ENCODE assay signal across 8 cellular contexts in genomic region chr14:20690848-20691640, GRCh38. TPM values are rescaled to one million over a fixed set of nuclear protein-coding genes. Genes with fewer than 3 reads are reported as not detected.
DNase-seq lines count a peak whose midpoint lies in the region; ATAC-seq and TF ChIP-seq lines count a peak whose summit lies in the region.

No MANE protein-coding gene starts in this region.

- H3K4me3 Mint-ChIP-seq in activated CD4-positive, alpha-beta memory T cell treated with anti-CD3 and anti-CD28 coated beads, Interleukin-2, amount 10 ng/mL, durations not matched to agents 7 days and 5 days = no peak overlapping the region
- peak overlapping the region in 2 of 3 experiments; percentile 14 for H3K4me3 Mint-ChIP-seq in nephron

- no peaks in the 10 kb centered on the region for H3K9me3 Mint-ChIP-seq in activated CD4-positive, alpha-beta memory T cell treated with anti-CD3 and anti-CD28 coated beads, Interleukin-2, amount 10 ng/mL, durations not matched to agents 7 days and 5 days
- no peaks in the 10 kb centered on the region for H3K9me3 Mint-ChIP-seq in nephron

- H3K36me3 Mint-ChIP-seq in activated CD4-positive, alpha-beta memory T cell treated with anti-CD3 and anti-CD28 coated beads, Interleukin-2, amount 10 ng/mL, durations not matched to agents 7 days and 5 days (ENCODE audit: low read depth) = no peaks in the 10 kb centered on the region
- H3K36me3 Mint-ChIP-seq in nephron (ENCODE audit: low read depth) = no peaks in the 10 kb centered on the region

- no peak overlapping the region for H3K4me3 ChIP-seq in A673 (ENCODE audit: low read depth, low read length, poor library complexity, severe bottlenecking)
- no peak overlapping the region for H3K4me3 ChIP-seq in GM12864 (ENCODE audit: low read depth, low read length)

- H3K27ac Mint-ChIP-seq in activated CD4-positive, alpha-beta memory T cell treated with anti-CD3 and anti-CD28 coated beads, Interleukin-2, amount 10 ng/mL, durations not matched to agents 7 days and 5 days = peak overlapping the region; percentile 41
- H3K27ac Mint-ChIP-seq in nephron = peak overlapping the region in 2 of 3 experiments; percentile 1 to 55

- TF ChIP-seq CTCF in A673 (conservative IDR thresholded peaks at IDR 0.05; ENCODE audit: low read depth, low read length) (peak; percentile 88), GM12864 (IDR thresholded peaks at IDR 0.05; ENCODE audit: low read depth, low read length, missing control alignments) (peak; percentile 75), nephron (IDR thresholded peaks at IDR 0.05; ENCODE audit: unreplicated experiment in 3 of 3) (peak; percentile 79 to 90 (median 80))

- no peaks in the 10 kb centered on the region for H3K27me3 ChIP-seq in A673 (replicated peaks; ENCODE audit: insufficient read depth, low read depth, low read length, poor library complexity)

- H3K36me3 ChIP-seq in A673 (ENCODE audit: insufficient read depth, low read length, poor library complexity, severe bottlenecking) = no peaks in the 10 kb centered on the region

- H3K4me1 Mint-ChIP-seq in activated CD4-positive, alpha-beta memory T cell treated with anti-CD3 and anti-CD28 coated beads, Interleukin-2, amount 10 ng/mL, durations not matched to agents 7 days and 5 days = peaks cover 37% of the 10 kb centered on the region
- no peaks in the 10 kb centered on the region for H3K4me1 Mint-ChIP-seq in nephron

- intact Hi-C loops in A673 (cut with micrococcal nuclease; ENCODE audit: unreplicated experiment) = loop anchor here (1.0 to 10.0 kb wide), 3 partner anchors 60 to 344 kb away; partner anchors contain the start of genes RNASE13 and TPPP2

- ATAC-seq in HG03442 (IDR thresholded peaks at IDR 0.05; ENCODE audit: unreplicated experiment) = peak; percentile 88

- H3K9me3 ChIP-seq in A673 (ENCODE audit: low read depth, low read length, poor library complexity, severe bottlenecking) = no peaks in the 10 kb centered on the region

- BruUV-seq in A673 (replicated peaks; lab: Mats Ljungman, UMichigan) = no TSS peak

- POLR2A ChIA-PET in A673 (lab: Charles Lee; ENCODE audit: low non-redundant PET) = no interaction called here
- POLR2A ChIA-PET in activated CD4-positive, alpha-beta memory T cell treated with anti-CD3 and anti-CD28 coated beads, Interleukin-2, amount 10 ng/mL, durations not matched to agents 7 days and 5 days (lab: Charles Lee) = interaction anchor here (0.7 to 3.0 kb wide), 8 partner anchors 10 to 348 kb away, joined by 3 to 19 read pairs (median 4); partner anchors contain the start of gene PARP2

- CTCF ChIA-PET in A673 (lab: Charles Lee) = interaction anchor here (0.6 to 1.5 kb wide), 10 partner anchors 10 to 378 kb away, joined by 3 to 17 read pairs (median 3); no protein-coding TSS in a partner anchor
- CTCF ChIA-PET in activated CD4-positive, alpha-beta memory T cell treated with anti-CD3 and anti-CD28 coated beads, Interleukin-2, amount 10 ng/mL, durations not matched to agents 7 days and 5 days (lab: Charles Lee) = interaction anchor here (0.6 to 8.3 kb wide), 20 partner anchors 10 to 363 kb away, joined by 3 to 122 read pairs (median 4); partner anchors contain the start of gene CCNB1IP1

- no peaks in the 10 kb centered on the region for H3K27me3 Mint-ChIP-seq in activated CD4-positive, alpha-beta memory T cell treated with anti-CD3 and anti-CD28 coated beads, Interleukin-2, amount 10 ng/mL, durations not matched to agents 7 days and 5 days
- no peaks in the 10 kb centered on the region for H3K27me3 Mint-ChIP-seq in nephron (ENCODE audit: low read depth)

- DNase-seq in A673 (ENCODE audit: low spot score) (peak; percentile 74), GM12864 (ENCODE audit: low read depth) (no peak), NCI-H774 (lab: John Stamatoyannopoulos, UW) (peak; percentile 50), fibroblast of gingiva (ENCODE audit: low read depth) (peak; percentile 57), GM19240 (ENCODE audit: insufficient read length, low spot score) (no peak)
- DNase-seq in activated CD4-positive, alpha-beta memory T cell treated with anti-CD3 and anti-CD28 coated beads, Interleukin-2, amount 10 ng/mL, durations not matched to agents 7 days and 5 days = peak; percentile 42

- H3K4me1 ChIP-seq in A673 (ENCODE audit: insufficient read depth, low read length, poor library complexity, severe bottlenecking) = no peaks in the 10 kb centered on the region

- no peak overlapping the region for H3K27ac ChIP-seq in A673 (ENCODE audit: low read depth, low read length, poor library complexity, severe bottlenecking)

RNA-seq across cellular contexts. Expression of gene ANG, which starts 2.5 kb away (rescaled TPM):
- total RNA-seq in A673 (2021) = 0.71 and 2.2 TPM in 2 replicates
- 1 to 10 TPM; 4.9 to 5.5 TPM for total RNA-seq in activated CD4-positive, alpha-beta memory T cell treated with anti-CD3 and anti-CD28 coated beads, Interleukin-2, amount 10 ng/mL, durations not matched to agents 7 days and 5 days

RNA-seq across cellular contexts. Expression of gene RNASE4, which starts 6.7 kb away (rescaled TPM):
- total RNA-seq in A673 (2021) = 0.75 and 1.8 TPM in 2 replicates
- total RNA-seq in activated CD4-positive, alpha-beta memory T cell treated with anti-CD3 and anti-CD28 coated beads, Interleukin-2, amount 10 ng/mL, durations not matched to agents 7 days and 5 days = 1 to 10 TPM; 2.7 to 4.7 TPM

RNA-seq across cellular contexts. Expression of gene OR6S1, which starts 49.6 kb away (rescaled TPM):
- not detected in 2 replicates for total RNA-seq in A673 (2021)
- total RNA-seq in activated CD4-positive, alpha-beta memory T cell treated with anti-CD3 and anti-CD28 coated beads, Interleukin-2, amount 10 ng/mL, durations not matched to agents 7 days and 5 days = not detected

RNA-seq across cellular contexts. Expression of gene EDDM3A, which starts 54.6 kb away (rescaled TPM):
- not detected in 2 replicates for total RNA-seq in A673 (2021)
- total RNA-seq in activated CD4-positive, alpha-beta memory T cell treated with anti-CD3 and anti-CD28 coated beads, Interleukin-2, amount 10 ng/mL, durations not matched to agents 7 days and 5 days = not detected

Comparison
In these comparisons a context has a peak if more than half of its experiments do, and no peak if none do; other contexts are left out.
1. DNase-seq: peak in A673 (single experiment), NCI-H774 (single experiment), activated CD4-positive, alpha-beta memory T cell treated with anti-CD3 and anti-CD28 coated beads, Interleukin-2, amount 10 ng/mL, durations not matched to agents 7 days and 5 days (single experiment) and fibroblast of gingiva (single experiment); none in GM12864 (single experiment) and GM19240 (single experiment).
2. Peak in every context shown above with its lines, with median percentiles within 50 percentile points of each other: CTCF ChIP-seq.